8 cellular contexts compared by ENCODE assay signal in the genomic region with DNA sequence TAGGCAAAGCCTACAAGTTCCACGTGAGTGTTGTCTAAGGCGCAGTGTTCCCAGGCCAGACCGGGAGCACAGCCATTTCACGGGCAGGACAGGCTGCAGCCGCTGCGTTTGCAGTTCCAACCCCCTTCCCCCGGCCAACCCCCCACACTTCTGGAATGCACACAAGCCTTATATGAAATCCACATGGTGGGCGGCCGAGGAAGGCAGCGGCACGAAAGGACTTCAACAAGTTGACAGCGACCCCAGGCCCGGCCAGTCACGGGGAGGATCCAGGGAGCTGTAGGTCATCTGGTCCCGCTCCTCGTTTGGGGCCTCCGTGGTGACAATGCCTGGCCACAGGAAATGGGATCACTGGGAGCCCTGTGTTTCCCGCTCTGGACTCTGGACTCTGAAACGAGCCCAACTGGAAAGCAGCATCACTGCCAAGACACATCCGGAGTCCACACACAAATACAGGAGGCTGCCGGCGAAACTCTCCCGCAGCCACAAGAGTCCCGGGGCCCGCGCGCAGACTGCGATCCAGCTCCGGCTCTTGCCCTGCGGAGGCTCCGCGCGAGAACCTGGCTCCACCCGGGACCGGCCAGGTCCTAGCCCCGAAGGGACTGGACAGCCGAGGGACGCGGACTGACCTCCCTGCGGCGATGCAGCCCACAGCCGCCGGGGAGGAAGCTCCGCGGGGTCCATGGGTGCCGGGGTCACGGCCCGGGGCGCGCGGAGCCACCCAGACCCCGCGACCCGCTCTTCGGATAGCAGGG. TPM values are rescaled to one million over a fixed set of nuclear protein-coding genes. Genes with fewer than 3 reads are reported as not detected.
DNase-seq lines count a peak whose midpoint lies in the region; ATAC-seq and TF ChIP-seq lines count a peak whose summit lies in the region.

No MANE protein-coding gene starts in this region.

- no peaks in the 10 kb centered on the region for H3K36me3 Mint-ChIP-seq in stimulated activated memory B cell treated with anti-CD40 and anti-IgM and Interleukin-4, amounts not matched to agents 10 μg/mL and 1 μg/mL and 100 μg/mL, for 72 hours

- POLR2A ChIA-PET in Panc1 (lab: Charles Lee), result no interaction called here

- H3K4me1 Mint-ChIP-seq in stimulated activated memory B cell treated with anti-CD40 and anti-IgM and Interleukin-4, amounts not matched to agents 10 μg/mL and 1 μg/mL and 100 μg/mL, for 72 hours, result peaks cover 21% of the 10 kb centered on the region

- ATAC-seq in GM18868 (IDR thresholded peaks at IDR 0.05; ENCODE audit: unreplicated experiment) (peak; percentile 5), Panc1 (peak; percentile 60)
- ATAC-seq in stimulated activated memory B cell treated with anti-CD40 and anti-IgM and Interleukin-4, amounts not matched to agents 10 μg/mL and 1 μg/mL and 100 μg/mL, for 72 hours, result no peak

- peak overlapping the region; percentile 79 for H3K27ac ChIP-seq in Panc1 (ENCODE audit: low read length)
- peak overlapping the region; percentile 41 for H3K27ac ChIP-seq in cingulate gyrus (ENCODE audit: low read depth, low read length)
- H3K27ac ChIP-seq in layer of hippocampus (ENCODE audit: low read depth, low read length), result peak overlapping the region; percentile 50
- no peak overlapping the region for H3K27ac ChIP-seq in Karpas-422 (ENCODE audit: low read length)

- no peak overlapping the region for H3K4me2 ChIP-seq in Karpas-422 (ENCODE audit: low read depth, low read length, poor library complexity, severe bottlenecking)

- H3K4me3 ChIP-seq in Panc1 (ENCODE audit: low read depth in 2 of 2, low read length in 2 of 2) (peak overlapping the region; percentile 81 to 83), Karpas-422 (ENCODE audit: low read length) (no peak overlapping the region)

- in situ Hi-C loops in ACHN (cut with HindIII; ENCODE audit: low pct_ligation_motif_present, low pct_unique_long_range_greater_than_20kb, low sequenced_read_pairs) (no loop called here), Panc1 (cut with HindIII; ENCODE audit: low pct_unique_long_range_greater_than_20kb, low sequenced_read_pairs) (no loop called here)

- H2AFZ ChIP-seq in Karpas-422 (ENCODE audit: low read length), result no peak overlapping the region

- no TSS peak for BruUV-seq in Panc1 (replicated peaks; lab: Mats Ljungman, UMichigan)

- no peaks in the 10 kb centered on the region for H4K20me1 ChIP-seq in Karpas-422 (ENCODE audit: insufficient read depth, low read depth, low read length)

- H3K4me3 Mint-ChIP-seq in stimulated activated memory B cell treated with anti-CD40 and anti-IgM and Interleukin-4, amounts not matched to agents 10 μg/mL and 1 μg/mL and 100 μg/mL, for 72 hours, result peak overlapping the region; percentile 23

- H3K9me2 ChIP-seq in Karpas-422 (replicated peaks; ENCODE audit: insufficient read depth, low read length), result no peaks in the 10 kb centered on the region

- H3K79me2 ChIP-seq in Karpas-422 (ENCODE audit: low read length), result no peaks in the 10 kb centered on the region

- no peak overlapping the region for H3K9ac ChIP-seq in Karpas-422 (ENCODE audit: low read length)

- no peak for TF ChIP-seq CTCF in Panc1 (IDR thresholded peaks at IDR 0.05)

- CTCF ChIA-PET in Panc1 (lab: Charles Lee), result interaction anchor here (0.6 to 0.7 kb wide), 2 partner anchors 27 to 28 kb away, joined by 3 to 4 read pairs; no protein-coding TSS in a partner anchor

- no peak overlapping the region for H3K27ac Mint-ChIP-seq in stimulated activated memory B cell treated with anti-CD40 and anti-IgM and Interleukin-4, amounts not matched to agents 10 μg/mL and 1 μg/mL and 100 μg/mL, for 72 hours

- DNase-seq in ACHN, result peak; percentile 73
- DNase-seq in Panc1 (ENCODE audit: low read depth, low spot score), result no peak
- DNase-seq in Karpas-422, result no peak
- no peak for DNase-seq in MV-4-11 (lab: John Stamatoyannopoulos, UW)

- H3K27me3 Mint-ChIP-seq in stimulated activated memory B cell treated with anti-CD40 and anti-IgM and Interleukin-4, amounts not matched to agents 10 μg/mL and 1 μg/mL and 100 μg/mL, for 72 hours, result peaks cover 47% of the 10 kb centered on the region

- intact Hi-C loops in Panc1 (cut with micrococcal nuclease; ENCODE audit: unreplicated experiment), result no loop called here

- no peaks in the 10 kb centered on the region for H3K27me3 ChIP-seq in Panc1 (ENCODE audit: control insufficient read depth, insufficient read depth, low read length)
- peaks cover 10% of the 10 kb centered on the region for H3K27me3 ChIP-seq in layer of hippocampus (ENCODE audit: control insufficient read depth, insufficient read depth, low read length)
- no peaks in the 10 kb centered on the region for H3K27me3 ChIP-seq in Karpas-422 (ENCODE audit: low read length)

- peaks cover 3% of the 10 kb centered on the region for H3K9me3 Mint-ChIP-seq in stimulated activated memory B cell treated with anti-CD40 and anti-IgM and Interleukin-4, amounts not matched to agents 10 μg/mL and 1 μg/mL and 100 μg/mL, for 72 hours

- H3K4me1 ChIP-seq in Panc1 (ENCODE audit: control insufficient read depth, insufficient read depth, low read length) (peaks cover 9% of the 10 kb centered on the region; the same call in 1 of the 2 replicates), Karpas-422 (ENCODE audit: low read length) (no peaks in the 10 kb centered on the region)

- H3K36me3 ChIP-seq in Panc1 (ENCODE audit: control insufficient read depth, insufficient read depth, low read length) (no peaks in the 10 kb centered on the region), Karpas-422 (ENCODE audit: insufficient read depth, low read length) (no peaks in the 10 kb centered on the region)

- H3K9me3 ChIP-seq in Panc1 (ENCODE audit: control insufficient read depth, insufficient read depth, low read depth, low read length), result no peaks in the 10 kb centered on the region
- no peaks in the 10 kb centered on the region for H3K9me3 ChIP-seq in Karpas-422 (ENCODE audit: low read length)

RNA-seq across cellular contexts. Expression of a gene that starts 0.8 kb away (rescaled TPM):
- total RNA-seq in Panc1 (2021; ENCODE audit: unreplicated experiment), result 89.3 TPM
- 83.4 TPM for polyA plus RNA-seq in Panc1 (2012; ENCODE audit: insufficient read length)
- total RNA-seq in Karpas-422 (2014; rRNA removed; shearing (Covaris generic); ENCODE audit: low replicate concordance), result not detected in 2 replicates

Comparison
In these comparisons a context has a peak if more than half of its experiments do, and no peak if none do; other contexts are left out.
1. RNA of a gene that starts 0.8 kb away (total RNA-seq): 89.3 TPM in Panc1 (single experiment); not detected in Karpas-422; every median in the first group is over 10 times any median in the second.